ENCODE assay signal across 1 cellular context in the genomic region with DNA sequence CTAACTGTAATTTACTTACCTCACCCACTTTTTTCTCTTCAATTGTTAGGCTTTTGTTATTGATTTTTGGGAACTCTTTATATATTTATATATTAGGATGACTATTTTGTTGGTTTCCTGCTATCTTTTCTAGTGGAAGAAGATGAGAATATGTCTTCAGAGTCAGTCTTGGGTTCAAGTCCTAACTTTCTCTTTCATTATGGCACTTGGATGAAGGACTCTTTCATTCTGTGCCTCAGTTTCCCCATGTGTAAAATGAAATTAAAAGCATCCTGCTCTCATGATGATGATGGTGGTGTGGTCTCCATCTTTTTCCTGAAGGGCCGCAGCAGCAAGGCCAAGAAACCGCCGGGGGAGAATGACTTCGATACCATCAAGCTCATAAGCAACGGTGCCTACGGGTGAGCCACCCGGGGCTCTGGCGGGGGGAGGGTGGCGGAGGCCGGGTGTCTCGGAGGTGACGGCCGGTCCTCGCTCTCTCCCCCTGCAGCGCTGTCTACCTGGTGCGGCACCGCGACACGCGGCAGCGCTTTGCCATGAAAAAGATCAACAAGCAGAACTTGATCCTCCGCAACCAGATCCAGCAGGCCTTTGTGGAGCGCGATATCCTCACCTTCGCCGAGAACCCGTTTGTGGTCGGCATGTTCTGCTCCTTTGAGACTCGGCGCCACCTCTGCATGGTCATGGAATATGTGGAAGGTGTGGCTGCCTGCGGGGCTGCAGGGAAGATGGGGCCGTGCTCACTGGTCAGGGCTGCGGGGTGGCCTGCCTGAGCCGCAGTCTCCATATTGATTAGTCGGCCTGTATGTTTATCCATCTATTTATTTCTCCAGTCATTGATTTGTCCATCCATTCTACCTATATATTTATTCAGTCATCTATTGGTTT.
TF ChIP-seq lines count a peak whose summit lies in the region.

No MANE protein-coding gene starts in this region.

TF ChIP-seq in IMR-90, 13 proteins besides CTCF, POLR2A, EP300 and RAD21:
- TF ChIP-seq MAZ (IDR thresholded peaks at IDR 0.05; ENCODE audit: borderline replicate concordance, low read depth, low read length): no peak
- no peak for TF ChIP-seq MXI1 (IDR thresholded peaks at IDR 0.05; ENCODE audit: borderline replicate concordance, low read depth, low read length)
- no peak for TF ChIP-seq USF2 (IDR thresholded peaks at IDR 0.05; ENCODE audit: low read depth, low read length)
- TF ChIP-seq, protein P1, sequence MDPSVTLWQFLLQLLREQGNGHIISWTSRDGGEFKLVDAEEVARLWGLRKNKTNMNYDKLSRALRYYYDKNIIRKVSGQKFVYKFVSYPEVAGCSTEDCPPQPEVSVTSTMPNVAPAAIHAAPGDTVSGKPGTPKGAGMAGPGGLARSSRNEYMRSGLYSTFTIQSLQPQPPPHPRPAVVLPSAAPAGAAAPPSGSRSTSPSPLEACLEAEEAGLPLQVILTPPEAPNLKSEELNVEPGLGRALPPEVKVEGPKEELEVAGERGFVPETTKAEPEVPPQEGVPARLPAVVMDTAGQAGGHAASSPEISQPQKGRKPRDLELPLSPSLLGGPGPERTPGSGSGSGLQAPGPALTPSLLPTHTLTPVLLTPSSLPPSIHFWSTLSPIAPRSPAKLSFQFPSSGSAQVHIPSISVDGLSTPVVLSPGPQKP (IDR thresholded peaks at IDR 0.05; ENCODE audit: borderline replicate concordance, low read depth, low read length): no peak
- TF ChIP-seq RFX5 (IDR thresholded peaks at IDR 0.05; ENCODE audit: low read depth, low read length): no peak
- no peak for TF ChIP-seq CHD1 (IDR thresholded peaks at IDR 0.05; ENCODE audit: low read depth, low read length)
- no peak for TF ChIP-seq MAFK (IDR thresholded peaks at IDR 0.05; ENCODE audit: low read depth, low read length)
- no peak for TF ChIP-seq CEBPB (IDR thresholded peaks at IDR 0.05; ENCODE audit: low read depth, low read length)
- TF ChIP-seq RCOR1 (IDR thresholded peaks at IDR 0.05; ENCODE audit: insufficient replicate concordance, low read length): no peak
- no peak for TF ChIP-seq NFE2L2 (IDR thresholded peaks at IDR 0.05; ENCODE audit: low read depth, low read length)
- no peak for TF ChIP-seq SMC3 (IDR thresholded peaks at IDR 0.05; ENCODE audit: low read depth, low read length)
- TF ChIP-seq FOS (IDR thresholded peaks at IDR 0.05; ENCODE audit: low read depth, low read length): no peak
